In genomic region chr1:3795453-3796214, GRCh38 we compare ENCODE assay signal across 9 cellular contexts. TPM values are rescaled to one million over a fixed set of nuclear protein-coding genes. Genes with fewer than 3 reads are reported as not detected.
DNase-seq lines count a peak whose midpoint lies in the region; ATAC-seq and TF ChIP-seq lines count a peak whose summit lies in the region.
"Had no signal": no experiment of that assay in that cellular context is flagged by ENCODE, and none has a peak within 500 bp of the region (broad histone marks: within the 10 kb centered on the region; RNA-seq: fewer than 3 reads in every experiment).

No MANE protein-coding gene starts in this region.

- no peak for ATAC-seq in activated CD8-positive, alpha-beta memory T cell treated with anti-CD3 and anti-CD28 coated beads, Interleukin-2, amount 10 ng/mL, durations not matched to agents 7 days and 5 days
- ATAC-seq in naive thymus-derived CD4-positive, alpha-beta T cell = no peak

- H3K9me3 ChIP-seq in colonic mucosa = no peaks in the 10 kb centered on the region
- no peaks in the 10 kb centered on the region for H3K9me3 ChIP-seq in naive thymus-derived CD4-positive, alpha-beta T cell (ENCODE audit: control insufficient read depth in 2 of 3, low read length in 3 of 3)

- CTCF ChIA-PET in activated CD8-positive, alpha-beta memory T cell treated with anti-CD3 and anti-CD28 coated beads, Interleukin-2, amount 10 ng/mL, durations not matched to agents 7 days and 5 days (lab: Charles Lee) = interaction anchor here (0.7 to 2.3 kb wide), 4 partner anchors 9 to 176 kb away, joined by 3 to 10 read pairs (median 6); no protein-coding TSS in a partner anchor
- CTCF ChIA-PET in naive thymus-derived CD4-positive, alpha-beta T cell (lab: Charles Lee) = no interaction called here

- peak overlapping the region; percentile 86 for H3K4me3 ChIP-seq in colonic mucosa
- H3K4me3 ChIP-seq in naive thymus-derived CD4-positive, alpha-beta T cell (ENCODE audit: low read length) = peak overlapping the region; percentile 74

- H3K27ac ChIP-seq in colonic mucosa = no peak overlapping the region
- peak overlapping the region; percentile 69 for H3K27ac ChIP-seq in naive thymus-derived CD4-positive, alpha-beta T cell (ENCODE audit: low read depth, low read length)

- DNase-seq in activated CD8-positive, alpha-beta memory T cell treated with anti-CD3 and anti-CD28 coated beads, Interleukin-2, amount 10 ng/mL, durations not matched to agents 7 days and 5 days = no peak
- no peak for DNase-seq in activated CD8-positive, alpha-beta memory T cell treated with anti-CD3 and anti-CD28 coated beads for 24 hours
- DNase-seq in colonic mucosa (no peak), foreskin melanocyte (no peak), COLO829 (ENCODE audit: low spot score) (no peak), HT-29 (ENCODE audit: low spot score) (no peak)
- no peak for DNase-seq in naive thymus-derived CD4-positive, alpha-beta T cell

- POLR2A ChIA-PET in naive thymus-derived CD4-positive, alpha-beta T cell (lab: Charles Lee) = interaction anchor here (0.9 to 1.4 kb wide), 8 partner anchors 13 to 107 kb away, joined by 3 to 8 read pairs (median 4); partner anchors contain the start of genes C1orf174 and DFFB

- H3K27ac Mint-ChIP-seq in activated CD8-positive, alpha-beta memory T cell treated with anti-CD3 and anti-CD28 coated beads, Interleukin-2, amount 10 ng/mL, durations not matched to agents 7 days and 5 days = peak overlapping the region; percentile 72
- H3K27ac Mint-ChIP-seq in IgD-negative memory B cell = no peak overlapping the region
- peak overlapping the region in 8 of 9 donors; percentile 51 to 82 (median 65) for H3K27ac Mint-ChIP-seq in naive thymus-derived CD4-positive, alpha-beta T cell

- no peaks in the 10 kb centered on the region for H3K27me3 ChIP-seq in colonic mucosa
- H3K27me3 ChIP-seq in naive thymus-derived CD4-positive, alpha-beta T cell (ENCODE audit: control insufficient read depth in 2 of 2, insufficient read depth in 2 of 2, low read length in 2 of 2) = no peaks in the 10 kb centered on the region

- no peak for TF ChIP-seq CTCF in colonic mucosa (IDR thresholded peaks at IDR 0.05)

- no peaks in the 10 kb centered on the region for H3K27me3 Mint-ChIP-seq in activated CD8-positive, alpha-beta memory T cell treated with anti-CD3 and anti-CD28 coated beads, Interleukin-2, amount 10 ng/mL, durations not matched to agents 7 days and 5 days
- H3K27me3 Mint-ChIP-seq in IgD-negative memory B cell = peaks cover 5% of the 10 kb centered on the region
- peaks cover 1 to 8% (median 4%) of the 10 kb centered on the region in 5 donors for H3K27me3 Mint-ChIP-seq in naive thymus-derived CD4-positive, alpha-beta T cell

- H3K36me3 Mint-ChIP-seq in activated CD8-positive, alpha-beta memory T cell treated with anti-CD3 and anti-CD28 coated beads, Interleukin-2, amount 10 ng/mL, durations not matched to agents 7 days and 5 days = peaks cover 3% of the 10 kb centered on the region
- no peaks in the 10 kb centered on the region for H3K36me3 Mint-ChIP-seq in IgD-negative memory B cell
- peaks cover 3 to 8% (median 4%) of the 10 kb centered on the region in 5 donors for H3K36me3 Mint-ChIP-seq in naive thymus-derived CD4-positive, alpha-beta T cell

- H3K9ac ChIP-seq in colonic mucosa (ENCODE audit: low read depth in 2 of 2, low read length in 2 of 2) = peak overlapping the region; percentile 81 to 89

- no peaks in the 10 kb centered on the region for H3K36me3 ChIP-seq in colonic mucosa
- H3K36me3 ChIP-seq in naive thymus-derived CD4-positive, alpha-beta T cell (ENCODE audit: control insufficient read depth in 2 of 3, insufficient read depth in 3 of 3, low read length in 3 of 3) = peaks cover 0 to 9% (median 0%) of the 10 kb centered on the region in 3 experiments

- H3K4me1 Mint-ChIP-seq in activated CD8-positive, alpha-beta memory T cell treated with anti-CD3 and anti-CD28 coated beads, Interleukin-2, amount 10 ng/mL, durations not matched to agents 7 days and 5 days = peaks cover 40% of the 10 kb centered on the region
- peaks cover 10 to 23% (median 21%) of the 10 kb centered on the region in 3 donors for H3K4me1 Mint-ChIP-seq in IgD-negative memory B cell
- peaks cover 8 to 50% (median 42%) of the 10 kb centered on the region in 7 donors for H3K4me1 Mint-ChIP-seq in naive thymus-derived CD4-positive, alpha-beta T cell

- intact Hi-C loops in colonic mucosa (cut with DNase I) = no loop called here
- intact Hi-C loops in naive thymus-derived CD4-positive, alpha-beta T cell (cut with micrococcal nuclease) = loop anchor here (1.0 to 5.0 kb wide), 9 partner anchors 19 to 1663 kb away; partner anchors contain the start of genes C1orf174 (in 2 of the 2), CEP104 (in 2 of the 2), DFFB (in 2 of the 2) and SMIM1 (in 2 of the 2)

- H3K4me3 Mint-ChIP-seq in activated CD8-positive, alpha-beta memory T cell treated with anti-CD3 and anti-CD28 coated beads, Interleukin-2, amount 10 ng/mL, durations not matched to agents 7 days and 5 days = peak overlapping the region; percentile 81
- H3K4me3 Mint-ChIP-seq in IgD-negative memory B cell = peak overlapping the region; percentile 81 to 92 (median 86)
- H3K4me3 Mint-ChIP-seq in naive thymus-derived CD4-positive, alpha-beta T cell = peak overlapping the region; percentile 84 to 92 (median 89)

- H3K9me3 Mint-ChIP-seq in activated CD8-positive, alpha-beta memory T cell treated with anti-CD3 and anti-CD28 coated beads, Interleukin-2, amount 10 ng/mL, durations not matched to agents 7 days and 5 days (ENCODE audit: low read depth) = no peaks in the 10 kb centered on the region
- H3K9me3 Mint-ChIP-seq in IgD-negative memory B cell = peaks cover 0 to 5% (median 0%) of the 10 kb centered on the region in 3 donors
- H3K9me3 Mint-ChIP-seq in naive thymus-derived CD4-positive, alpha-beta T cell = no peaks in the 10 kb centered on the region

- H3K4me1 ChIP-seq in colonic mucosa = peaks cover 13% of the 10 kb centered on the region
- peaks cover 22 to 28% of the 10 kb centered on the region in 2 donors for H3K4me1 ChIP-seq in naive thymus-derived CD4-positive, alpha-beta T cell (ENCODE audit: control insufficient read depth in 2 of 2, insufficient read depth in 2 of 2, low read length in 2 of 2)

RNA-seq across cellular contexts. Expression of gene LRRC47, which starts 0.7 kb away (rescaled TPM):
- 10 to 100 TPM; 31.8 to 42.6 TPM for total RNA-seq in activated CD8-positive, alpha-beta memory T cell treated with anti-CD3 and anti-CD28 coated beads, Interleukin-2, amount 10 ng/mL, durations not matched to agents 7 days and 5 days
- polyA plus RNA-seq in IgD-negative memory B cell = 21.4 TPM
- total RNA-seq in colonic mucosa = 10 to 100 TPM; 31.9 to 42.7 TPM
- 10 to 100 TPM; 38.2 to 60.2 (median 43.9) TPM for total RNA-seq in naive thymus-derived CD4-positive, alpha-beta T cell
- 10 to 100 TPM; 25.7 to 33.4 TPM for polyA plus RNA-seq in naive thymus-derived CD4-positive, alpha-beta T cell
- 41.1 and 42.7 TPM in 2 replicates for total RNA-seq in HT-29 (2014; rRNA removed; shearing (Covaris generic))

RNA-seq across cellular contexts. Expression of gene SMIM1, which starts 23.1 kb away (rescaled TPM):
- not detected for total RNA-seq in activated CD8-positive, alpha-beta memory T cell treated with anti-CD3 and anti-CD28 coated beads, Interleukin-2, amount 10 ng/mL, durations not matched to agents 7 days and 5 days
- not detected for polyA plus RNA-seq in IgD-negative memory B cell
- 1 to 10 TPM; 1.9 to 2.4 TPM for total RNA-seq in colonic mucosa
- total RNA-seq in naive thymus-derived CD4-positive, alpha-beta T cell = 1 to 10 TPM in 4 of 5 experiments, under 1 TPM in 1; 0.58 to 4.3 (median 2.3) TPM
- 1 to 10 TPM in 1 of 2 donors, under 1 TPM in 1; 0.75 to 3.0 TPM for polyA plus RNA-seq in naive thymus-derived CD4-positive, alpha-beta T cell
- total RNA-seq in HT-29 (2014; rRNA removed; shearing (Covaris generic)) = 1.9 TPM in 1 of 2 replicates, not detected in the other

RNA-seq across cellular contexts. Expression of gene CCDC27, which starts 43.4 kb away (rescaled TPM):
- total RNA-seq in activated CD8-positive, alpha-beta memory T cell treated with anti-CD3 and anti-CD28 coated beads, Interleukin-2, amount 10 ng/mL, durations not matched to agents 7 days and 5 days = not detected
- not detected for polyA plus RNA-seq in IgD-negative memory B cell
- not detected for total RNA-seq in colonic mucosa
- not detected for total RNA-seq in naive thymus-derived CD4-positive, alpha-beta T cell
- not detected for polyA plus RNA-seq in naive thymus-derived CD4-positive, alpha-beta T cell
- not detected in 2 replicates for total RNA-seq in HT-29 (2014; rRNA removed; shearing (Covaris generic))
- total RNA-seq: dermis microvascular lymphatic vessel endothelial cell had no signal

Comparison
In these comparisons a context has a peak if more than half of its experiments do, and no peak if none do; other contexts are left out.
1. H3K27ac Mint-ChIP-seq: peak in activated CD8-positive, alpha-beta memory T cell treated with anti-CD3 and anti-CD28 coated beads, Interleukin-2, amount 10 ng/mL, durations not matched to agents 7 days and 5 days (single experiment) and naive thymus-derived CD4-positive, alpha-beta T cell (8 of 9); none in IgD-negative memory B cell (0 of 3).
2. Peak in every context shown above with its lines, with median percentiles within 50 percentile points of each other: H3K4me3 Mint-ChIP-seq.